17 cellular contexts compared by ENCODE assay signal in the genomic region with DNA sequence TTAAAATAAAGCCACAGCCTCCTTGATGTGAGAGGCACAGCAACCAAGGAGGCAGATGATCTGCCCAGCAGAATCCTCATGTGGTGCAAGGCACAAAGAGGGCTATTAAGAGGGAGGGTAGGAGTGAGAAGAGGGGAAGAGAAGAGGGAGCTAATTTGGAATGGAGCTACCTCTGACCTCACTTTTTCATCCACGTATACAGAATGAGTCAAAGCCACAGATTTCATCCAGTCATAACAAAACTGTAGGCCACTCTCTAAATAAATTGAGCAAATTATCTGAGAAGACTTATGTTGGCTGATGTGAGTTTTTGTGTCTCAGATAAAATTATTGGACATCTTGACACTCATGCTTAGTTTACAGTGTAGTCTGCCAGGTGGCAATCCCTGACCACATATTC.
DNase-seq lines count a peak whose midpoint lies in the region; ATAC-seq and TF ChIP-seq lines count a peak whose summit lies in the region.
"Had no signal": no experiment of that assay in that cellular context is flagged by ENCODE, and none has a peak within 500 bp of the region (broad histone marks: within the 10 kb centered on the region; RNA-seq: fewer than 3 reads in every experiment).

No MANE protein-coding gene starts in this region.

- no peaks in the 10 kb centered on the region for H3K4me1 ChIP-seq in CD4-positive, alpha-beta memory T cell (ENCODE audit: insufficient read depth, low read length)

- H3K36me3 Mint-ChIP-seq in CD4-positive, alpha-beta memory T cell: no peaks in the 10 kb centered on the region

- H3K9me3 Mint-ChIP-seq in CD4-positive, alpha-beta memory T cell: peaks cover 2 to 8% (median 4%) of the 10 kb centered on the region in 8 donors
- H3K9me3 Mint-ChIP-seq: activated T-helper 2 cell treated with anti-CD3 and anti-CD28 coated beads, Interferon-gamma antibody, Interleukin-2, Interleukin-4, amounts not matched to agents 10 μg/mL and 5 μg/mL and 100 μg/mL, durations not matched to agents 14 hours and 24 hours and 36 hours had no signal

- H3K27ac ChIP-seq in CD4-positive, alpha-beta memory T cell (ENCODE audit: low read depth, low read length): no peak overlapping the region
- H3K27ac ChIP-seq: coronary artery had no signal

- no peak overlapping the region for H3K27ac Mint-ChIP-seq in CD4-positive, alpha-beta memory T cell
- H3K27ac Mint-ChIP-seq: activated CD4-positive, alpha-beta memory T cell treated with anti-CD3 and anti-CD28 coated beads, Interleukin-2, amount 10 ng/mL, durations not matched to agents 7 days and 5 days; activated T-helper 2 cell treated with anti-CD3 and anti-CD28 coated beads, Interferon-gamma antibody, Interleukin-2, Interleukin-4, amounts not matched to agents 10 μg/mL and 5 μg/mL and 100 μg/mL, durations not matched to agents 14 hours and 24 hours and 36 hours had no signal

- H3K27me3 Mint-ChIP-seq in CD4-positive, alpha-beta memory T cell: no peaks in the 10 kb centered on the region
- H3K27me3 Mint-ChIP-seq: activated CD4-positive, alpha-beta memory T cell treated with anti-CD3 and anti-CD28 coated beads, Interleukin-2, amount 10 ng/mL, durations not matched to agents 7 days and 5 days had no signal

- no peaks in the 10 kb centered on the region for H3K27me3 ChIP-seq in CD4-positive, alpha-beta memory T cell (ENCODE audit: insufficient read depth, low read length)

- no peak for TF ChIP-seq CTCF in GM13977 (IDR thresholded peaks at IDR 0.05; ENCODE audit: extremely low read depth, insufficient read depth, missing control alignments)

- intact Hi-C loops in CD4-positive, alpha-beta memory T cell (cut with micrococcal nuclease): no loop called here

- DNase-seq in GM13977 (ENCODE audit: low spot score): peak; percentile 16
- peak; percentile 28 for DNase-seq in astrocyte of the hippocampus (ENCODE audit: low read depth, low spot score)
- DNase-seq in NCI-H146 (lab: John Stamatoyannopoulos, UW): no peak
- no peak for DNase-seq in KBM-7
- no peak for DNase-seq in CD4-positive, alpha-beta memory T cell
- DNase-seq: activated CD4-positive, alpha-beta memory T cell treated with anti-CD3 and anti-CD28 coated beads, Interleukin-2, amount 10 ng/mL, durations not matched to agents 7 days and 5 days; AML-193; aorta; mesendoderm; NCI-H69; retina; substantia nigra had no signal

- no peaks in the 10 kb centered on the region for H3K4me1 Mint-ChIP-seq in CD4-positive, alpha-beta memory T cell
- H3K4me1 Mint-ChIP-seq: activated CD4-positive, alpha-beta memory T cell treated with anti-CD3 and anti-CD28 coated beads, Interleukin-2, amount 10 ng/mL, durations not matched to agents 7 days and 5 days had no signal

- H3K4me3 ChIP-seq in CD4-positive, alpha-beta memory T cell (ENCODE audit: low read length in 2 of 2): no peak overlapping the region
- H3K4me3 ChIP-seq: coronary artery had no signal

- POLR2A ChIA-PET in CD4-positive, alpha-beta memory T cell (lab: Charles Lee; ENCODE audit: partially characterized antibody): no interaction called here

- in situ Hi-C loops in GM13977 (cut with MboI; ENCODE audit: low pct_unique_long_range_greater_than_20kb, low sequenced_read_pairs, unreplicated experiment) (no loop called here), KBM-7 (cut with MboI; ENCODE audit: low pct_unique_long_range_greater_than_20kb, low sequenced_read_pairs) (no loop called here)

- no peaks in the 10 kb centered on the region for H3K9me3 ChIP-seq in CD4-positive, alpha-beta memory T cell (ENCODE audit: control insufficient read depth in 1 of 2, low read length in 2 of 2)

- CTCF ChIA-PET in CD4-positive, alpha-beta memory T cell (lab: Charles Lee; ENCODE audit: partially characterized antibody): no interaction called here

- H3K36me3 ChIP-seq in CD4-positive, alpha-beta memory T cell (ENCODE audit: insufficient read depth, low read length): no peaks in the 10 kb centered on the region

- H3K4me3 Mint-ChIP-seq in CD4-positive, alpha-beta memory T cell: no peak overlapping the region
- H3K4me3 Mint-ChIP-seq: activated CD4-positive, alpha-beta memory T cell treated with anti-CD3 and anti-CD28 coated beads, Interleukin-2, amount 10 ng/mL, durations not matched to agents 7 days and 5 days had no signal

- peak; percentile 90 for ATAC-seq in GM21360 (IDR thresholded peaks at IDR 0.05; ENCODE audit: unreplicated experiment)
- ATAC-seq in HG03060 (IDR thresholded peaks at IDR 0.05; ENCODE audit: low read depth, unreplicated experiment): peak; percentile 69
- no peak for ATAC-seq in GM19452 (IDR thresholded peaks at IDR 0.05; ENCODE audit: unreplicated experiment)

Comparison
In these comparisons a context has a peak if more than half of its experiments do, and no peak if none do; other contexts are left out.
1. DNase-seq: peak in GM13977 (single experiment) and astrocyte of the hippocampus (single experiment); none in NCI-H146 (single experiment), KBM-7 (single experiment) and CD4-positive, alpha-beta memory T cell (0 of 5).